In genomic region chr3:9347887-9348286, GRCh38 we compare ENCODE assay signal across 12 cellular contexts. TPM values are rescaled to one million over a fixed set of nuclear protein-coding genes. Genes with fewer than 3 reads are reported as not detected.
DNase-seq lines count a peak whose midpoint lies in the region; ATAC-seq and TF ChIP-seq lines count a peak whose summit lies in the region.
"Had no signal": no experiment of that assay in that cellular context is flagged by ENCODE, and none has a peak within 500 bp of the region (broad histone marks: within the 10 kb centered on the region; RNA-seq: fewer than 3 reads in every experiment).

No MANE protein-coding gene starts in this region.

- no peaks in the 10 kb centered on the region for H4K20me1 ChIP-seq in osteoblast (ENCODE audit: insufficient read depth, low read length)

- H3K9me3 ChIP-seq in MG63: no peaks in the 10 kb centered on the region
- H3K9me3 ChIP-seq in osteoblast (ENCODE audit: low read depth, low read length): no peaks in the 10 kb centered on the region
- no peaks in the 10 kb centered on the region for H3K9me3 ChIP-seq in colonic mucosa

- peak overlapping the region; percentile 81 for H3K4me2 ChIP-seq in osteoblast (ENCODE audit: insufficient read depth, low read length)

- H3K4me1 ChIP-seq in osteoblast (ENCODE audit: insufficient read depth, low read length) (peaks cover 48% of the 10 kb centered on the region), colonic mucosa (peaks cover 9% of the 10 kb centered on the region)

- TF ChIP-seq CTCF in osteoblast (IDR thresholded peaks at IDR 0.05; ENCODE audit: extremely low read depth, low read depth, low read length) (no peak), colonic mucosa (IDR thresholded peaks at IDR 0.05) (no peak), GM10248 (IDR thresholded peaks at IDR 0.05; ENCODE audit: control extremely low read depth, extremely low read depth, low read depth, missing control alignments) (no peak)

- in situ Hi-C loops in ACHN (cut with HindIII; ENCODE audit: low pct_ligation_motif_present, low pct_unique_long_range_greater_than_20kb, low sequenced_read_pairs): no loop called here

- DNase-seq in Ammon's horn (ENCODE audit: low spot score) (peak; percentile 75), MG63 (peak; percentile 67), osteoblast (ENCODE audit: insufficient read length, low spot score, missing footprints) (peak; percentile 69), colonic mucosa (no peak), ACHN (no peak), HUDEP-2 (lab: John Stamatoyannopoulos, UW; ENCODE audit: unreplicated experiment in 76 of 76) (no peak), GM10248 (ENCODE audit: extremely low spot score) (no peak)
- DNase-seq: CD4-positive, alpha-beta T cell; NCI-H1436; NCI-H510A treated with DMSO at 0.1 percent for 48 hours had no signal

- POLR2A ChIA-PET in GM10248 (lab: Yijun Ruan, JAX): no interaction called here

- H3K4me3 ChIP-seq in MG63 (no peak overlapping the region), osteoblast (ENCODE audit: insufficient read depth, low read length) (peak overlapping the region; percentile 10), colonic mucosa (no peak overlapping the region)
- H3K4me3 ChIP-seq: coronary artery had no signal

- H3K36me3 ChIP-seq in MG63: no peaks in the 10 kb centered on the region
- no peaks in the 10 kb centered on the region for H3K36me3 ChIP-seq in osteoblast (ENCODE audit: insufficient read depth, low read length)
- no peaks in the 10 kb centered on the region for H3K36me3 ChIP-seq in colonic mucosa

- CTCF ChIA-PET in GM10248 (lab: Yijun Ruan, JAX): interaction anchor here (0.8 to 3.2 kb wide), 3 partner anchors 9 to 333 kb away, joined by 3 to 13 read pairs (median 3); no protein-coding TSS in a partner anchor

- peak overlapping the region; percentile 96 for H3K27ac ChIP-seq in osteoblast (ENCODE audit: low read depth, low read length)
- no peak overlapping the region for H3K27ac ChIP-seq in colonic mucosa
- H3K27ac ChIP-seq: coronary artery had no signal

- H2AFZ ChIP-seq in osteoblast (ENCODE audit: low read length): no peak overlapping the region

- H3K79me2 ChIP-seq in osteoblast (ENCODE audit: insufficient read depth, low read length): no peaks in the 10 kb centered on the region

- intact Hi-C loops in colonic mucosa (cut with DNase I): no loop called here

- peak; percentile 58 for ATAC-seq in esophagus mucosa

- no peaks in the 10 kb centered on the region for H3K27me3 ChIP-seq in MG63
- H3K27me3 ChIP-seq in osteoblast (ENCODE audit: insufficient read depth, low read length): no peaks in the 10 kb centered on the region
- no peaks in the 10 kb centered on the region for H3K27me3 ChIP-seq in colonic mucosa

- no peak overlapping the region for H3K9ac ChIP-seq in colonic mucosa (ENCODE audit: low read depth in 2 of 2, low read length in 2 of 2)

RNA-seq across cellular contexts. Expression of gene THUMPD3, which starts 15.0 kb away (rescaled TPM):
- 31.3 and 101 TPM in 2 replicates for total RNA-seq in MG63 (2014; rRNA removed; shearing (Covaris generic); ENCODE audit: low replicate concordance)
- 29.1 TPM for total RNA-seq in esophagus mucosa
- total RNA-seq in osteoblast: 42.1 and 42.7 TPM in 2 replicates
- total RNA-seq in colonic mucosa: 10 to 100 TPM; 40.1 to 46.0 TPM

RNA-seq across cellular contexts. Expression of gene SETD5, which starts 49.5 kb away (rescaled TPM):
- 18.4 and 33.9 TPM in 2 replicates for total RNA-seq in MG63 (2014; rRNA removed; shearing (Covaris generic); ENCODE audit: low replicate concordance)
- total RNA-seq in esophagus mucosa (62.5 TPM), osteoblast (103 and 106 TPM in 2 replicates), colonic mucosa (10 to 100 TPM; 89.1 to 91.3 TPM)

Comparison
In these comparisons a context has a peak if more than half of its experiments do, and no peak if none do; other contexts are left out.
1. DNase-seq: peak in Ammon's horn (single experiment), MG63 (single experiment) and osteoblast (single experiment); none in colonic mucosa (single experiment), ACHN (single experiment), HUDEP-2 (0 of 76) and GM10248 (single experiment).